ENCODE assay signal across 2 cellular contexts in the genomic region with DNA sequence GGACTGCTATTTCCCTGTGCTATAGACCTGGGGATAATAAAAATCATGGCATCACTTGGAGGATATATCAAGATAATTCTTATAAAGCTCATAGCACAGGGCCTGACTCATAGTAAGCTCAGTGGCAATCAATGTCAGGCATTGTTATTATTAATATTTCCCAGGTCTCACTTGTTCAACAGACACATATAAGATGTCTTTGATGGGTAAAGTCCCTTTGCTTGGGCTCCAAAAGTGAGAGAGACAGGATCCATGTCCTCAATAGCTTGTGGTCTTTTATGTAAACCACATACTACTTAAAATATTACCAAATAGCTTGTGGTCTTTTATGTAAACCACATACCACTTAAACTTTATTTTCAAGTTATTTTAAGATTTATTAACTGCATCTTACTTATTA.
TF ChIP-seq lines count a peak whose summit lies in the region.

No MANE protein-coding gene starts in this region.

TF ChIP-seq in HCT116, 20 proteins besides CTCF, POLR2A, EP300 and RAD21:
- TF ChIP-seq TCF7L2 (IDR thresholded peaks at IDR 0.05; ENCODE audit: borderline replicate concordance, extremely low read depth, insufficient read depth, insufficient read length), result no peak
- no peak for TF ChIP-seq YY1 (IDR thresholded peaks at IDR 0.05; ENCODE audit: extremely low read depth, insufficient replicate concordance, low read depth, low read length)
- no peak for TF ChIP-seq EZH2phosphoT487 (IDR thresholded peaks at IDR 0.05; ENCODE audit: borderline replicate concordance)
- TF ChIP-seq JUND (IDR thresholded peaks at IDR 0.05), result no peak

TF ChIP-seq in SK-N-SH treated with all-trans-retinoic acid at 6 μM for 48 hours, 23 proteins besides CTCF, POLR2A, EP300 and RAD21 (continued from another document):
- TF ChIP-seq, protein P1, sequence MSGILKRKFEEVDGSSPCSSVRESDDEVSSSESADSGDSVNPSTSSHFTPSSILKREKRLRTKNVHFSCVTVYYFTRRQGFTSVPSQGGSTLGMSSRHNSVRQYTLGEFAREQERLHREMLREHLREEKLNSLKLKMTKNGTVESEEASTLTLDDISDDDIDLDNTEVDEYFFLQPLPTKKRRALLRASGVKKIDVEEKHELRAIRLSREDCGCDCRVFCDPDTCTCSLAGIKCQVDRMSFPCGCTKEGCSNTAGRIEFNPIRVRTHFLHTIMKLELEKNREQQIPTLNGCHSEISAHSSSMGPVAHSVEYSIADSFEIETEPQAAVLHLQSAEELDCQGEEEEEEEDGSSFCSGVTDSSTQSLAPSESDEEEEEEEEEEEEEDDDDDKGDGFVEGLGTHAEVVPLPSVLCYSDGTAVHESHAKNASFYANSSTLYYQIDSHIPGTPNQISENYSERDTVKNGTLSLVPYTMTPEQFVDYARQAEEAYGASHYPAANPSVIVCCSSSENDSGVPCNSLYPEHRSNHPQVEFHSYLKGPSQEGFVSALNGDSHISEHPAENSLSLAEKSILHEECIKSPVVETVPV (CRISPR knock-in tag; IDR thresholded peaks at IDR 0.05), result peak; percentile 12; the same call in 1 of the 2 replicates
- TF ChIP-seq PPARA (CRISPR knock-in tag; IDR thresholded peaks at IDR 0.05; ENCODE audit: borderline replicate concordance), result no peak
- TF ChIP-seq ISL1 (CRISPR knock-in tag; IDR thresholded peaks at IDR 0.05), result peak; percentile 70
- no peak for TF ChIP-seq RARB (CRISPR knock-in tag; IDR thresholded peaks at IDR 0.05)
- TF ChIP-seq, protein P2, sequence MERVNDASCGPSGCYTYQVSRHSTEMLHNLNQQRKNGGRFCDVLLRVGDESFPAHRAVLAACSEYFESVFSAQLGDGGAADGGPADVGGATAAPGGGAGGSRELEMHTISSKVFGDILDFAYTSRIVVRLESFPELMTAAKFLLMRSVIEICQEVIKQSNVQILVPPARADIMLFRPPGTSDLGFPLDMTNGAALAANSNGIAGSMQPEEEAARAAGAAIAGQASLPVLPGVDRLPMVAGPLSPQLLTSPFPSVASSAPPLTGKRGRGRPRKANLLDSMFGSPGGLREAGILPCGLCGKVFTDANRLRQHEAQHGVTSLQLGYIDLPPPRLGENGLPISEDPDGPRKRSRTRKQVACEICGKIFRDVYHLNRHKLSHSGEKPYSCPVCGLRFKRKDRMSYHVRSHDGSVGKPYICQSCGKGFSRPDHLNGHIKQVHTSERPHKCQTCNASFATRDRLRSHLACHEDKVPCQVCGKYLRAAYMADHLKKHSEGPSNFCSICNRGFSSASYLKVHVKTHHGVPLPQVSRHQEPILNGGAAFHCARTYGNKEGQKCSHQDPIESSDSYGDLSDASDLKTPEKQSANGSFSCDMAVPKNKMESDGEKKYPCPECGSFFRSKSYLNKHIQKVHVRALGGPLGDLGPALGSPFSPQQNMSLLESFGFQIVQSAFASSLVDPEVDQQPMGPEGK (CRISPR knock-in tag; IDR thresholded peaks at IDR 0.05; ENCODE audit: borderline replicate concordance), result no peak
- peak; percentile 61; the same call in 1 of the 2 replicates for TF ChIP-seq TOX (CRISPR knock-in tag; IDR thresholded peaks at IDR 0.05; ENCODE audit: borderline replicate concordance)
- no peak for TF ChIP-seq ZFP3 (CRISPR knock-in tag; IDR thresholded peaks at IDR 0.05)
- TF ChIP-seq ESRRG (CRISPR knock-in tag; IDR thresholded peaks at IDR 0.05), result no peak
- TF ChIP-seq TCF4 (CRISPR knock-in tag; IDR thresholded peaks at IDR 0.05; ENCODE audit: borderline replicate concordance), result no peak
